15 cellular contexts compared by ENCODE assay signal in the genomic region with DNA sequence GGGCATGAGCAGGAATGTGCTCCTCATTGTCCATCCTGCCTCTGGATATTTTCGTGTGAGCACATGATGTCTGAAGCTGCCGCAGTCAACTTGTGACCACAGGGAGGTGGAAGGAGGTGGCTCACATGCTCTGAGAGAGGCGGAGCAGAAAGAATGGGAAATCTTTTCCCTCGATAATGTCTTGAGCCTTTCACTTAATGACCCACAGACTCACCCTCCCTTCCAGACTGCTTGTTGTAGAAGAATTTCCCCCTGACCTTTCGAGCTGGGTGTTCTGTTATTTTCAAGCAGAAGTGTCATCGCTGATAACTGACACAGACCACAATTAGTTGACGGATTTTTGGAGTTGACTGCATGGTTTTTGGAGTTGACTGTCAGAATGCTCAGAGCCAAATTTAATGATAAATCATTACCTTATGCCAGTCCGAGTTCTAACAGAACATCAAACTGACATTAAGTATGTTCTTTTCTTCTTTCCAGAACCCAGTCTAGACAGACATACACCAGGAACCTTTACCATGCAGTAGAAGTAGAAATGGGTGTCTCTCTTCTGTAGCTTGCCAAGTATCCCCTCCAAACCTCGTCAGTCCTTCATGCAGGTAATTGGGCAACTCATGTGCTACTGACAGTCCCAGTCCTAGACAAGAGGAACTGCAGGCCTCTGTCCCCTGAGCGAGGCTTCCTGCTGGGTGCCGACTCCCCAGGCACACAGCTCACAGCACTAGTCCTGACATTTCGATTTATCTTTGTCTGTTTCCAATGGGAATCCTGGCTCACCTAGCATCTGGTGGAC. TPM values are rescaled to one million over a fixed set of nuclear protein-coding genes. Genes with fewer than 3 reads are reported as not detected.
DNase-seq lines count a peak whose midpoint lies in the region; ATAC-seq, FAIRE-seq and TF ChIP-seq lines count a peak whose summit lies in the region.
"Had no signal": no experiment of that assay in that cellular context is flagged by ENCODE, and none has a peak within 500 bp of the region (broad histone marks: within the 10 kb centered on the region; RNA-seq: fewer than 3 reads in every experiment).

No MANE protein-coding gene starts in this region.

- no peak overlapping the region for H4K5ac ChIP-seq in IMR-90 (ENCODE audit: low read depth, low read length)

- no peak overlapping the region for H3K56ac ChIP-seq in IMR-90 (ENCODE audit: extremely low read depth, insufficient read depth, low read length)

- H2BK15ac ChIP-seq in IMR-90 (ENCODE audit: low read depth, low read length), result no peak overlapping the region

- dilution Hi-C loops in IMR-90 (cut with HindIII; ENCODE audit: low sequenced_read_pairs, unreplicated experiment) (no loop called here), endothelial cell of umbilical vein (cut with MboI; ENCODE audit: extremely low pct_ligation_motif_present, low sequenced_read_pairs) (no loop called here)

- H3K9ac ChIP-seq in IMR-90 (ENCODE audit: low read depth, low read length), result no peak overlapping the region
- no peak overlapping the region for H3K9ac ChIP-seq in endothelial cell of umbilical vein (replicated peaks; ENCODE audit: extremely low read depth, insufficient read depth, low read length)
- H3K9ac ChIP-seq: BLaER1 treated with 17β-estradiol and CSF1 and Interleukin-3, amounts not matched to agents 10 nM and 100 nM had no signal

- no peaks in the 10 kb centered on the region for H3K79me1 ChIP-seq in IMR-90 (ENCODE audit: low read depth in 1 of 2, low read length in 2 of 2)

- H2AK5ac ChIP-seq in IMR-90 (ENCODE audit: low read depth, low read length), result no peak overlapping the region; the same call in 1 of the 2 replicates

- H3K4me1 ChIP-seq in IMR-90 (ENCODE audit: control insufficient read depth, insufficient read depth, low read length), result no peaks in the 10 kb centered on the region
- H3K4me1 ChIP-seq in endothelial cell of umbilical vein (ENCODE audit: control insufficient read depth, extremely low read depth, insufficient read depth, low read length), result no peaks in the 10 kb centered on the region
- H3K4me1 ChIP-seq in mesodermal cell (ENCODE audit: control insufficient read depth, insufficient read depth, low read length, poor library complexity, severe bottlenecking), result peaks cover 16% of the 10 kb centered on the region

- DNase-seq in AG09309 (ENCODE audit: low read depth), result peak; percentile 13
- DNase-seq in IMR-90, result peak; percentile 62
- DNase-seq in endothelial cell of umbilical vein (ENCODE audit: low read depth, low spot score), result peak; percentile 12
- no peak for DNase-seq in stimulated activated CD4-positive, alpha-beta T cell treated with anti-CD3 and anti-CD28 coated beads, Interleukin-1b, Interleukin-23, amount 100 ng/mL, for 48 hours
- no peak for DNase-seq in activated CD8-positive, alpha-beta memory T cell treated with anti-CD3 and anti-CD28 coated beads for 24 hours
- no peak for DNase-seq in SKM-1 treated with dmso at 0.1 percent for 144 hours (lab: John Stamatoyannopoulos, UW; ENCODE audit: unreplicated experiment)
- DNase-seq: activated CD8-positive, alpha-beta T cell treated with anti-CD3 and anti-CD28 coated beads for 36 hours; activated naive CD8-positive, alpha-beta T cell treated with anti-CD3 and anti-CD28 coated beads for 36 hours; dorsolateral prefrontal cortex; H7; naive thymus-derived CD4-positive, alpha-beta T cell; NCI-H510A treated with DMSO at 0.1 percent for 48 hours had no signal

- TF ChIP-seq RAD21 in IMR-90 (IDR thresholded peaks at IDR 0.05; ENCODE audit: low read length), result no peak

- H3K9me1 ChIP-seq in IMR-90 (ENCODE audit: insufficient read depth, low read length) (no peaks in the 10 kb centered on the region), endothelial cell of umbilical vein (replicated peaks; ENCODE audit: control insufficient read depth, extremely low read depth, insufficient read depth, low read length) (no peaks in the 10 kb centered on the region)

- H3K4me3 ChIP-seq in AG09309 (ENCODE audit: control insufficient read depth, low read depth, low read length) (no peak overlapping the region), IMR-90 (ENCODE audit: insufficient read depth, low read depth, low read length) (no peak overlapping the region), endothelial cell of umbilical vein (replicated peaks in 1 of 3; ENCODE audit: insufficient read depth in 1 of 3, low read depth in 1 of 3, low read length in 3 of 3) (no peak overlapping the region), mesodermal cell (ENCODE audit: extremely low read depth, insufficient read depth, low read length, poor library complexity, severe bottlenecking) (no peak overlapping the region)
- H3K4me3 ChIP-seq: BLaER1 treated with 17β-estradiol and CSF1 and Interleukin-3, amounts not matched to agents 10 nM and 100 nM; dorsolateral prefrontal cortex had no signal

- intact Hi-C loops in IMR-90 (cut with micrococcal nuclease), result no loop called here
- intact Hi-C loops in endothelial cell of umbilical vein (cut with micrococcal nuclease), result no loop called here

- H2AFZ ChIP-seq in IMR-90 (replicated peaks; ENCODE audit: low read length, poor library complexity) (peak overlapping the region; percentile 81), endothelial cell of umbilical vein (ENCODE audit: low read depth, low read length) (no peak overlapping the region)

- ATAC-seq in IMR-90 (ENCODE audit: low read depth) (peak; percentile 87), HG02981 (IDR thresholded peaks at IDR 0.05; ENCODE audit: unreplicated experiment) (no peak)
- ATAC-seq: activated CD8-positive, alpha-beta T cell treated with anti-CD3 and anti-CD28 coated beads for 36 hours; naive thymus-derived CD4-positive, alpha-beta T cell had no signal

- peak overlapping the region; percentile 22; the same call in 1 of the 2 replicates for H2BK120ac ChIP-seq in IMR-90 (ENCODE audit: low read depth, low read length)

- in situ Hi-C loops in IMR-90 (cut with MboI; ENCODE audit: low sequenced_read_pairs), result no loop called here

- H3K4ac ChIP-seq in IMR-90 (ENCODE audit: low read depth, low read length), result no peak overlapping the region

- H3K27me3 ChIP-seq in IMR-90 (ENCODE audit: control insufficient read depth, insufficient read depth, low read length), result peaks cover 1% of the 10 kb centered on the region; the same call in 1 of the 2 replicates
- H3K27me3 ChIP-seq in endothelial cell of umbilical vein (ENCODE audit: control insufficient read depth in 2 of 2, insufficient read depth in 2 of 2, low read length in 2 of 2), result peaks cover 0 to 2% of the 10 kb centered on the region in 2 experiments
- H3K27me3 ChIP-seq: BLaER1 treated with 17β-estradiol and CSF1 and Interleukin-3, amounts not matched to agents 10 nM and 100 nM; dorsolateral prefrontal cortex had no signal

- H2AK9ac ChIP-seq in IMR-90 (replicated peaks; ENCODE audit: low read depth, low read length, poor library complexity), result peak overlapping the region; percentile 15

- WGBS in IMR-90 (ENCODE audit: extremely low coverage in 2 of 2, insufficient read length in 1 of 2), 2 experiments, result no CpG with 5 or more reads among the region's 12 CpGs
- WGBS in mesodermal cell (ENCODE audit: insufficient coverage in 2 of 2), 2 experiments, result 86 to 89% methylated on average over 6 to 8 of the region's 12 CpGs

- no peak overlapping the region for H3K23ac ChIP-seq in IMR-90 (ENCODE audit: low read depth, low read length)

- no peak for TF ChIP-seq CTCF in AG09309 (IDR thresholded peaks at IDR 0.05; ENCODE audit: control insufficient read depth, insufficient read depth, low read depth, low read length, missing control alignments)
- TF ChIP-seq CTCF in IMR-90 (conservative IDR thresholded peaks at IDR 0.05; ENCODE audit: low read depth, low read length), result no peak
- TF ChIP-seq CTCF in endothelial cell of umbilical vein (IDR thresholded peaks at IDR 0.05; ENCODE audit: extremely low read depth in 1 of 2, insufficient read depth in 1 of 2, low read depth in 1 of 2, low read length in 2 of 2), result no peak

- no peak overlapping the region for H4K91ac ChIP-seq in IMR-90 (ENCODE audit: insufficient read depth, low read depth, low read length)

- H2BK20ac ChIP-seq in IMR-90 (ENCODE audit: low read depth, low read length), result no peak overlapping the region; the same call in 1 of the 2 replicates

- H3K14ac ChIP-seq in IMR-90 (replicated peaks; ENCODE audit: low read depth, low read length), result peak overlapping the region; percentile 19; the same call in 1 of the 2 replicates

- POLR2A ChIA-PET in IMR-90 (lab: Charles Lee; ENCODE audit: unreplicated experiment), result no interaction called here
- POLR2A ChIA-PET in endothelial cell of umbilical vein (lab: Charles Lee), result no interaction called here

- BruUV-seq in IMR-90 (replicated peaks; lab: Mats Ljungman, UMichigan) (no TSS peak), endothelial cell of umbilical vein (replicated peaks; lab: Mats Ljungman, UMichigan) (no TSS peak)

- no peak overlapping the region for H3K4me2 ChIP-seq in IMR-90 (ENCODE audit: low read depth, low read length)
- H3K4me2 ChIP-seq in endothelial cell of umbilical vein (ENCODE audit: insufficient read depth, low read length), result no peak overlapping the region

- H3K36me3 ChIP-seq in IMR-90 (ENCODE audit: control insufficient read depth, insufficient read depth, low read length), result no peaks in the 10 kb centered on the region
- no peaks in the 10 kb centered on the region for H3K36me3 ChIP-seq in endothelial cell of umbilical vein (ENCODE audit: control insufficient read depth in 2 of 2, extremely low read depth in 1 of 2, insufficient read depth in 2 of 2, low read length in 2 of 2)
- no peaks in the 10 kb centered on the region for H3K36me3 ChIP-seq in mesodermal cell (ENCODE audit: control insufficient read depth, insufficient read depth, low read length)
- H3K36me3 ChIP-seq: BLaER1 treated with 17β-estradiol and CSF1 and Interleukin-3, amounts not matched to agents 10 nM and 100 nM had no signal

- TF ChIP-seq POLR2A in IMR-90 (IDR thresholded peaks at IDR 0.05; ENCODE audit: low read depth, low read length), result no peak
- TF ChIP-seq POLR2A in endothelial cell of umbilical vein (IDR thresholded peaks at IDR 0.05; ENCODE audit: low read depth, low read length), result no peak

- H4K8ac ChIP-seq in IMR-90 (ENCODE audit: low read depth in 2 of 2, low read length in 2 of 2), result peak overlapping the region in 1 of 2 experiments; percentile 13; a peak in 1 of 4 replicates

- H4K20me1 ChIP-seq in IMR-90 (ENCODE audit: insufficient read depth, low read length) (no peaks in the 10 kb centered on the region), endothelial cell of umbilical vein (replicated peaks; ENCODE audit: control insufficient read depth, extremely low read depth, insufficient read depth, low read length) (no peaks in the 10 kb centered on the region)
- H4K20me1 ChIP-seq: BLaER1 treated with 17β-estradiol and CSF1 and Interleukin-3, amounts not matched to agents 10 nM and 100 nM had no signal

- no peaks in the 10 kb centered on the region; the same call in 1 of the 2 replicates for H3K9me3 ChIP-seq in IMR-90 (ENCODE audit: control insufficient read depth, insufficient read depth, low read length)
- no peaks in the 10 kb centered on the region for H3K9me3 ChIP-seq in endothelial cell of umbilical vein (replicated peaks; ENCODE audit: control insufficient read depth, insufficient read depth, low read length)
- H3K9me3 ChIP-seq in mesodermal cell (ENCODE audit: control insufficient read depth, low read length), result no peaks in the 10 kb centered on the region

- H3K27ac ChIP-seq in IMR-90 (ENCODE audit: insufficient read depth, low read length) (no peak overlapping the region), endothelial cell of umbilical vein (ENCODE audit: insufficient read depth, low read depth, low read length) (no peak overlapping the region), mesodermal cell (ENCODE audit: low read depth, low read length, severe bottlenecking) (peak overlapping the region; percentile 52)

- H3K79me2 ChIP-seq in endothelial cell of umbilical vein (ENCODE audit: control insufficient read depth, insufficient read depth, low read length), result no peaks in the 10 kb centered on the region

- H3K18ac ChIP-seq in IMR-90 (ENCODE audit: low read depth, low read length), result no peak overlapping the region

- no peak overlapping the region for H2BK5ac ChIP-seq in IMR-90 (ENCODE audit: low read depth, low read length, poor library complexity, severe bottlenecking)

- CTCF ChIA-PET in IMR-90 (lab: Yijun Ruan, JAX), result no interaction called here
- CTCF ChIA-PET in endothelial cell of umbilical vein (lab: Charles Lee), result no interaction called here

- no peak for FAIRE-seq in endothelial cell of umbilical vein (lab: Jason Lieb, UNC)

RNA-seq across cellular contexts. Expression of a gene that starts 29.4 kb away (rescaled TPM):
- 19.9 and 21.9 TPM in 2 replicates for total RNA-seq in IMR-90 (2012; rRNA removed)
- polyA plus RNA-seq in IMR-90 (2012; rRNA removed), result 4.8 and 5.8 TPM in 2 replicates
- polyA plus RNA-seq in IMR-90 (2012; cell fraction: cytosol; rRNA removed), result 1.1 and 1.9 TPM in 2 replicates
- polyA plus RNA-seq in IMR-90 (2012; cell fraction: nucleus; rRNA removed; ENCODE audit: low replicate concordance), result 2.9 and 18.0 TPM in 2 replicates
- 16.7 and 17.4 TPM in 2 replicates for total RNA-seq in endothelial cell of umbilical vein
- polyA plus RNA-seq in endothelial cell of umbilical vein, result 2.9 and 3.1 TPM in 2 replicates
- polyA plus RNA-seq in endothelial cell of umbilical vein (2011; cell fraction: cytosol; rRNA removed), result 3.3 and 3.6 TPM in 2 replicates
- polyA plus RNA-seq in endothelial cell of umbilical vein (2011; cell fraction: nucleus; rRNA removed), result 20.7 and 24.0 TPM in 2 replicates
- 3.3 and 6.5 TPM in 2 replicates for polyA plus RNA-seq in endothelial cell of umbilical vein (2012)
- 20.7 and 25.0 TPM in 2 replicates for polyA minus RNA-seq in endothelial cell of umbilical vein
- polyA minus RNA-seq in endothelial cell of umbilical vein (2011; cell fraction: cytosol; rRNA and poly(A)+ RNA removed), result 10.5 TPM
- 81.7 and 144 TPM in 2 replicates for polyA minus RNA-seq in endothelial cell of umbilical vein (2011; cell fraction: nucleus; rRNA and poly(A)+ RNA removed)
- polyA plus RNA-seq in mesodermal cell (2013, experiment 1 of 2), result 13.7 TPM
- 12.4 TPM for polyA plus RNA-seq in mesodermal cell (2013, experiment 2 of 2)

RNA-seq across cellular contexts. Expression of a gene that starts 54.0 kb away (rescaled TPM):
- total RNA-seq in IMR-90 (2012; rRNA removed), result 53.9 and 57.4 TPM in 2 replicates
- polyA plus RNA-seq in IMR-90 (2012; rRNA removed), result 21.3 and 21.8 TPM in 2 replicates
- 8.5 and 13.0 TPM in 2 replicates for polyA plus RNA-seq in IMR-90 (2012; cell fraction: cytosol; rRNA removed)
- 11.5 and 16.7 TPM in 2 replicates for polyA plus RNA-seq in IMR-90 (2012; cell fraction: nucleus; rRNA removed; ENCODE audit: low replicate concordance)
- total RNA-seq in endothelial cell of umbilical vein, result 13.2 and 15.0 TPM in 2 replicates
- polyA plus RNA-seq in endothelial cell of umbilical vein, result 7.3 and 8.6 TPM in 2 replicates
- 10.0 and 10.3 TPM in 2 replicates for polyA plus RNA-seq in endothelial cell of umbilical vein (2011; cell fraction: cytosol; rRNA removed)
- polyA plus RNA-seq in endothelial cell of umbilical vein (2011; cell fraction: nucleus; rRNA removed), result 10.7 and 12.5 TPM in 2 replicates
- polyA plus RNA-seq in endothelial cell of umbilical vein (2012), result 9.7 and 12.0 TPM in 2 replicates
- polyA minus RNA-seq in endothelial cell of umbilical vein, result 23.7 and 28.8 TPM in 2 replicates
- 12.2 TPM for polyA minus RNA-seq in endothelial cell of umbilical vein (2011; cell fraction: cytosol; rRNA and poly(A)+ RNA removed)
- 17.2 and 17.5 TPM in 2 replicates for polyA minus RNA-seq in endothelial cell of umbilical vein (2011; cell fraction: nucleus; rRNA and poly(A)+ RNA removed)
- polyA plus RNA-seq in mesodermal cell (2013, experiment 1 of 2), result 11.9 TPM
- polyA plus RNA-seq in mesodermal cell (2013, experiment 2 of 2), result 12.2 TPM

Comparison
In these comparisons a context has a peak if more than half of its experiments do, and no peak if none do; other contexts are left out.
1. DNase-seq: peak in AG09309 (single experiment), IMR-90 (single experiment) and endothelial cell of umbilical vein (single experiment); none in stimulated activated CD4-positive, alpha-beta T cell treated with anti-CD3 and anti-CD28 coated beads, Interleukin-1b, Interleukin-23, amount 100 ng/mL, for 48 hours (single experiment), activated CD8-positive, alpha-beta memory T cell treated with anti-CD3 and anti-CD28 coated beads for 24 hours (single experiment) and SKM-1 treated with dmso at 0.1 percent for 144 hours (single experiment).